In genomic region chr12:78261901-78262300, GRCh38 we compare ENCODE assay signal across 22 cellular contexts.
"Had no signal": no experiment of that assay in that cellular context is flagged by ENCODE, and none has a peak within 500 bp of the region (broad histone marks: within the 10 kb centered on the region; RNA-seq: fewer than 3 reads in every experiment).

No MANE protein-coding gene starts in this region.

- H3K4me3 Mint-ChIP-seq: activated CD4-positive, alpha-beta memory T cell treated with anti-CD3 and anti-CD28 coated beads, Interleukin-2, amount 10 ng/mL, durations not matched to agents 7 days and 5 days; activated CD4-positive, alpha-beta T cell treated with anti-CD3 and anti-CD28 coated beads for 36 hours; activated naive CD4-positive, alpha-beta T cell treated with anti-CD3 and anti-CD28 coated beads, Interleukin-2, amount 10 ng/mL, durations not matched to agents 7 days and 5 days; activated naive CD8-positive, alpha-beta T cell treated with anti-CD3 and anti-CD28 coated beads for 36 hours; activated T-helper 17 cell treated with anti-CD3 and anti-CD28 coated beads, Interleukin-2, amount 50 U/mL, for 72 hours had no signal

- H3K27me3 ChIP-seq: brain microvascular endothelial cell had no signal

- H3K36me3 Mint-ChIP-seq: activated naive CD4-positive, alpha-beta T cell treated with anti-CD3 and anti-CD28 coated beads, Interleukin-2, amount 10 ng/mL, durations not matched to agents 7 days and 5 days; activated naive CD8-positive, alpha-beta T cell treated with anti-CD3 and anti-CD28 coated beads for 36 hours had no signal

- H3K36me3 ChIP-seq: brain microvascular endothelial cell, WERI-Rb-1 had no signal

- H3K27ac Mint-ChIP-seq: activated CD4-positive, alpha-beta memory T cell treated with anti-CD3 and anti-CD28 coated beads, Interleukin-2, amount 10 ng/mL, durations not matched to agents 7 days and 5 days; activated CD4-positive, alpha-beta T cell treated with anti-CD3 and anti-CD28 coated beads for 36 hours; activated naive CD4-positive, alpha-beta T cell treated with anti-CD3 and anti-CD28 coated beads, Interleukin-2, amount 10 ng/mL, durations not matched to agents 7 days and 5 days; activated naive CD8-positive, alpha-beta T cell treated with anti-CD3 and anti-CD28 coated beads for 36 hours; activated T-helper 17 cell treated with anti-CD3 and anti-CD28 coated beads, Interleukin-2, amount 50 U/mL, for 72 hours had no signal

- H3K4me1 Mint-ChIP-seq: activated CD4-positive, alpha-beta memory T cell treated with anti-CD3 and anti-CD28 coated beads, Interleukin-2, amount 10 ng/mL, durations not matched to agents 7 days and 5 days; activated CD4-positive, alpha-beta T cell treated with anti-CD3 and anti-CD28 coated beads for 36 hours; activated naive CD4-positive, alpha-beta T cell treated with anti-CD3 and anti-CD28 coated beads, Interleukin-2, amount 10 ng/mL, durations not matched to agents 7 days and 5 days; activated naive CD8-positive, alpha-beta T cell treated with anti-CD3 and anti-CD28 coated beads for 36 hours; activated T-helper 17 cell treated with anti-CD3 and anti-CD28 coated beads, Interleukin-2, amount 50 U/mL, for 72 hours had no signal

- DNase-seq: activated CD4-positive, alpha-beta memory T cell treated with anti-CD3 and anti-CD28 coated beads, Interleukin-2, amount 10 ng/mL, durations not matched to agents 7 days and 5 days; activated CD4-positive, alpha-beta T cell treated with anti-CD3 and anti-CD28 coated beads for 36 hours; activated CD4-positive, alpha-beta T cell treated with anti-CD3 and anti-CD28 coated beads, Interleukin-2, amount 50 U/mL, for 1 hour; activated gamma-delta T cell treated with Interleukin-2 at 50 U/mL for 16 hours; activated naive CD4-positive, alpha-beta T cell treated with anti-CD3 and anti-CD28 coated beads, Interleukin-2, amount 10 ng/mL, durations not matched to agents 7 days and 5 days; activated naive CD8-positive, alpha-beta T cell treated with anti-CD3 and anti-CD28 coated beads for 36 hours; activated T-cell treated with anti-CD3 and anti-CD28 coated beads for 4 hours; activated T-cell treated with anti-CD3 and anti-CD28 coated beads, Interleukin-2, amount 50 U/mL, for 48 hours; brain microvascular endothelial cell; caudate nucleus; Karpas-422; MM.1S; NCI-H1105 treated with DMSO at 0.1 percent for 48 hours; NCI-H1436 treated with DMSO at 0.1 percent for 48 hours; NCI-H187; NCI-H2081; NCI-H510A treated with DMSO at 0.1 percent for 48 hours; NCI-H69; SIG-M5; T-helper 1 cell; WERI-Rb-1 had no signal

- ATAC-seq: activated CD4-positive, alpha-beta T cell treated with anti-CD3 and anti-CD28 coated beads for 36 hours; activated T-helper 17 cell treated with anti-CD3 and anti-CD28 coated beads, Interleukin-2, amount 50 U/mL, for 72 hours had no signal

- H3K27ac ChIP-seq: brain microvascular endothelial cell, WERI-Rb-1 had no signal

- H3K27me3 Mint-ChIP-seq: activated CD4-positive, alpha-beta memory T cell treated with anti-CD3 and anti-CD28 coated beads, Interleukin-2, amount 10 ng/mL, durations not matched to agents 7 days and 5 days; activated CD4-positive, alpha-beta T cell treated with anti-CD3 and anti-CD28 coated beads for 36 hours; activated naive CD4-positive, alpha-beta T cell treated with anti-CD3 and anti-CD28 coated beads, Interleukin-2, amount 10 ng/mL, durations not matched to agents 7 days and 5 days; activated naive CD8-positive, alpha-beta T cell treated with anti-CD3 and anti-CD28 coated beads for 36 hours; activated T-helper 17 cell treated with anti-CD3 and anti-CD28 coated beads, Interleukin-2, amount 50 U/mL, for 72 hours had no signal
